Comparison of ENCODE assay signal across 1 cellular context in genomic region chr11:75241036-75241905, GRCh38.
A peak's percentile ranks its signal among the peaks of the same experiment; 100 is the strongest.
TF ChIP-seq lines count a peak whose summit lies in the region.

No MANE protein-coding gene starts in this region.

TF ChIP-seq in HepG2, 621 proteins besides CTCF, POLR2A, EP300 and RAD21 (continued from another document and continues in another):
- TF ChIP-seq LRRFIP1 (CRISPR knock-in tag; conservative IDR thresholded peaks at IDR 0.05), result no peak
- no peak for TF ChIP-seq RCOR2 (CRISPR knock-in tag; IDR thresholded peaks at IDR 0.05)
- no peak for TF ChIP-seq KDM3A (CRISPR knock-in tag; IDR thresholded peaks at IDR 0.05; ENCODE audit: low read depth)
- TF ChIP-seq, protein P1, sequence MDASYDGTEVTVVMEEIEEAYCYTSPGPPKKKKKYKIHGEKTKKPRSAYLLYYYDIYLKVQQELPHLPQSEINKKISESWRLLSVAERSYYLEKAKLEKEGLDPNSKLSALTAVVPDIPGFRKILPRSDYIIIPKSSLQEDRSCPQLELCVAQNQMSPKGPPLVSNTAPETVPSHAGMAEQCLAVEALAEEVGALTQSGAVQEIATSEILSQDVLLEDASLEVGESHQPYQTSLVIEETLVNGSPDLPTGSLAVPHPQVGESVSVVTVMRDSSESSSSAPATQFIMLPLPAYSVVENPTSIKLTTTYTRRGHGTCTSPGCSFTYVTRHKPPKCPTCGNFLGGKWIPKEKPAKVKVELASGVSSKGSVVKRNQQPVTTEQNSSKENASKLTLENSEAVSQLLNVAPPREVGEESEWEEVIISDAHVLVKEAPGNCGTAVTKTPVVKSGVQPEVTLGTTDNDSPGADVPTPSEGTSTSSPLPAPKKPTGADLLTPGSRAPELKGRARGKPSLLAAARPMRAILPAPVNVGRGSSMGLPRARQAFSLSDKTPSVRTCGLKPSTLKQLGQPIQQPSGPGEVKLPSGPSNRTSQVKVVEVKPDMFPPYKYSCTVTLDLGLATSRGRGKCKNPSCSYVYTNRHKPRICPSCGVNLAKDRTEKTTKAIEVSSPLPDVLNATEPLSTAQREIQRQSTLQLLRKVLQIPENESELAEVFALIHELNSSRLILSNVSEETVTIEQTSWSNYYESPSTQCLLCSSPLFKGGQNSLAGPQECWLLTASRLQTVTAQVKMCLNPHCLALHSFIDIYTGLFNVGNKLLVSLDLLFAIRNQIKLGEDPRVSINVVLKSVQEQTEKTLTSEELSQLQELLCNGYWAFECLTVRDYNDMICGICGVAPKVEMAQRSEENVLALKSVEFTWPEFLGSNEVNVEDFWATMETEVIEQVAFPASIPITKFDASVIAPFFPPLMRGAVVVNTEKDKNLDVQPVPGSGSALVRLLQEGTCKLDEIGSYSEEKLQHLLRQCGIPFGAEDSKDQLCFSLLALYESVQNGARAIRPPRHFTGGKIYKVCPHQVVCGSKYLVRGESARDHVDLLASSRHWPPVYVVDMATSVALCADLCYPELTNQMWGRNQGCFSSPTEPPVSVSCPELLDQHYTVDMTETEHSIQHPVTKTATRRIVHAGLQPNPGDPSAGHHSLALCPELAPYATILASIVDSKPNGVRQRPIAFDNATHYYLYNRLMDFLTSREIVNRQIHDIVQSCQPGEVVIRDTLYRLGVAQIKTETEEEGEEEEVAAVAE (CRISPR knock-in tag; IDR thresholded peaks at IDR 0.05; ENCODE audit: borderline replicate concordance), result no peak
- no peak for TF ChIP-seq HNRNPH1 (optimal IDR thresholded peaks at IDR 0.05; ENCODE audit: low read depth, low read length)
- TF ChIP-seq SOX5 (CRISPR knock-in tag; IDR thresholded peaks at IDR 0.05; ENCODE audit: borderline replicate concordance), result no peak
- TF ChIP-seq HOXA3 (CRISPR knock-in tag; IDR thresholded peaks at IDR 0.05), result peak; percentile 89
- TF ChIP-seq, protein P2, sequence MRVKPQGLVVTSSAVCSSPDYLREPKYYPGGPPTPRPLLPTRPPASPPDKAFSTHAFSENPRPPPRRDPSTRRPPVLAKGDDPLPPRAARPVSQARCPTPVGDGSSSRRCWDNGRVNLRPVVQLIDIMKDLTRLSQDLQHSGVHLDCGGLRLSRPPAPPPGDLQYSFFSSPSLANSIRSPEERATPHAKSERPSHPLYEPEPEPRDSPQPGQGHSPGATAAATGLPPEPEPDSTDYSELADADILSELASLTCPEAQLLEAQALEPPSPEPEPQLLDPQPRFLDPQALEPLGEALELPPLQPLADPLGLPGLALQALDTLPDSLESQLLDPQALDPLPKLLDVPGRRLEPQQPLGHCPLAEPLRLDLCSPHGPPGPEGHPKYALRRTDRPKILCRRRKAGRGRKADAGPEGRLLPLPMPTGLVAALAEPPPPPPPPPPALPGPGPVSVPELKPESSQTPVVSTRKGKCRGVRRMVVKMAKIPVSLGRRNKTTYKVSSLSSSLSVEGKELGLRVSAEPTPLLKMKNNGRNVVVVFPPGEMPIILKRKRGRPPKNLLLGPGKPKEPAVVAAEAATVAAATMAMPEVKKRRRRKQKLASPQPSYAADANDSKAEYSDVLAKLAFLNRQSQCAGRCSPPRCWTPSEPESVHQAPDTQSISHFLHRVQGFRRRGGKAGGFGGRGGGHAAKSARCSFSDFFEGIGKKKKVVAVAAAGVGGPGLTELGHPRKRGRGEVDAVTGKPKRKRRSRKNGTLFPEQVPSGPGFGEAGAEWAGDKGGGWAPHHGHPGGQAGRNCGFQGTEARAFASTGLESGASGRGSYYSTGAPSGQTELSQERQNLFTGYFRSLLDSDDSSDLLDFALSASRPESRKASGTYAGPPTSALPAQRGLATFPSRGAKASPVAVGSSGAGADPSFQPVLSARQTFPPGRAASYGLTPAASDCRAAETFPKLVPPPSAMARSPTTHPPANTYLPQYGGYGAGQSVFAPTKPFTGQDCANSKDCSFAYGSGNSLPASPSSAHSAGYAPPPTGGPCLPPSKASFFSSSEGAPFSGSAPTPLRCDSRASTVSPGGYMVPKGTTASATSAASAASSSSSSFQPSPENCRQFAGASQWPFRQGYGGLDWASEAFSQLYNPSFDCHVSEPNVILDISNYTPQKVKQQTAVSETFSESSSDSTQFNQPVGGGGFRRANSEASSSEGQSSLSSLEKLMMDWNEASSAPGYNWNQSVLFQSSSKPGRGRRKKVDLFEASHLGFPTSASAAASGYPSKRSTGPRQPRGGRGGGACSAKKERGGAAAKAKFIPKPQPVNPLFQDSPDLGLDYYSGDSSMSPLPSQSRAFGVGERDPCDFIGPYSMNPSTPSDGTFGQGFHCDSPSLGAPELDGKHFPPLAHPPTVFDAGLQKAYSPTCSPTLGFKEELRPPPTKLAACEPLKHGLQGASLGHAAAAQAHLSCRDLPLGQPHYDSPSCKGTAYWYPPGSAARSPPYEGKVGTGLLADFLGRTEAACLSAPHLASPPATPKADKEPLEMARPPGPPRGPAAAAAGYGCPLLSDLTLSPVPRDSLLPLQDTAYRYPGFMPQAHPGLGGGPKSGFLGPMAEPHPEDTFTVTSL (CRISPR knock-in tag; IDR thresholded peaks at IDR 0.05; ENCODE audit: borderline replicate concordance), result no peak; the same call in 1 of the 2 replicates
- TF ChIP-seq AHR (CRISPR knock-in tag; IDR thresholded peaks at IDR 0.05), result no peak
- TF ChIP-seq, protein P3, sequence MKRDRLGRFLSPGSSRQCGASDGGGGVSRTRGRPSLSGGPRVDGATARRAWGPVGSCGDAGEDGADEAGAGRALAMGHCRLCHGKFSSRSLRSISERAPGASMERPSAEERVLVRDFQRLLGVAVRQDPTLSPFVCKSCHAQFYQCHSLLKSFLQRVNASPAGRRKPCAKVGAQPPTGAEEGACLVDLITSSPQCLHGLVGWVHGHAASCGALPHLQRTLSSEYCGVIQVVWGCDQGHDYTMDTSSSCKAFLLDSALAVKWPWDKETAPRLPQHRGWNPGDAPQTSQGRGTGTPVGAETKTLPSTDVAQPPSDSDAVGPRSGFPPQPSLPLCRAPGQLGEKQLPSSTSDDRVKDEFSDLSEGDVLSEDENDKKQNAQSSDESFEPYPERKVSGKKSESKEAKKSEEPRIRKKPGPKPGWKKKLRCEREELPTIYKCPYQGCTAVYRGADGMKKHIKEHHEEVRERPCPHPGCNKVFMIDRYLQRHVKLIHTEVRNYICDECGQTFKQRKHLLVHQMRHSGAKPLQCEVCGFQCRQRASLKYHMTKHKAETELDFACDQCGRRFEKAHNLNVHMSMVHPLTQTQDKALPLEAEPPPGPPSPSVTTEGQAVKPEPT (CRISPR knock-in tag; IDR thresholded peaks at IDR 0.05; ENCODE audit: low read depth), result no peak
- TF ChIP-seq, protein P4, sequence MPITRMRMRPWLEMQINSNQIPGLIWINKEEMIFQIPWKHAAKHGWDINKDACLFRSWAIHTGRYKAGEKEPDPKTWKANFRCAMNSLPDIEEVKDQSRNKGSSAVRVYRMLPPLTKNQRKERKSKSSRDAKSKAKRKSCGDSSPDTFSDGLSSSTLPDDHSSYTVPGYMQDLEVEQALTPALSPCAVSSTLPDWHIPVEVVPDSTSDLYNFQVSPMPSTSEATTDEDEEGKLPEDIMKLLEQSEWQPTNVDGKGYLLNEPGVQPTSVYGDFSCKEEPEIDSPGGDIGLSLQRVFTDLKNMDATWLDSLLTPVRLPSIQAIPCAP (CRISPR knock-in tag; IDR thresholded peaks at IDR 0.05; ENCODE audit: low read depth), result no peak
- TF ChIP-seq ZNF205 (CRISPR knock-in tag; IDR thresholded peaks at IDR 0.05), result no peak
- no peak for TF ChIP-seq GPN1 (CRISPR knock-in tag; IDR thresholded peaks at IDR 0.05; ENCODE audit: borderline replicate concordance)
- TF ChIP-seq PAF1 (CRISPR knock-in tag; IDR thresholded peaks at IDR 0.05), result no peak
- TF ChIP-seq PBX2 (CRISPR knock-in tag; IDR thresholded peaks at IDR 0.05), result no peak
- no peak for TF ChIP-seq NKX3-1 (CRISPR knock-in tag; IDR thresholded peaks at IDR 0.05)
- TF ChIP-seq BCL3 (CRISPR knock-in tag; IDR thresholded peaks at IDR 0.05), result peak; percentile 77; the same call in 1 of the 2 replicates
- no peak for TF ChIP-seq ZNF543 (CRISPR knock-in tag; IDR thresholded peaks at IDR 0.05)
- no peak for TF ChIP-seq CBFB (CRISPR knock-in tag; IDR thresholded peaks at IDR 0.05)
- peak; percentile 45; the same call in 1 of the 2 replicates for TF ChIP-seq ZNF547 (CRISPR knock-in tag; IDR thresholded peaks at IDR 0.05)
- TF ChIP-seq NFYC (CRISPR knock-in tag; IDR thresholded peaks at IDR 0.05), result no peak
- no peak for TF ChIP-seq SRSF1 (optimal IDR thresholded peaks at IDR 0.05; ENCODE audit: low read depth, low read length)
- TF ChIP-seq FOXJ3 (CRISPR knock-in tag; IDR thresholded peaks at IDR 0.05; ENCODE audit: borderline replicate concordance), result no peak
- peak; percentile 79 for TF ChIP-seq MAX (IDR thresholded peaks at IDR 0.05)
- TF ChIP-seq ZNF224 (CRISPR knock-in tag; IDR thresholded peaks at IDR 0.05), result no peak
- TF ChIP-seq ZNF234 (CRISPR knock-in tag; conservative IDR thresholded peaks at IDR 0.05), result no peak
- TF ChIP-seq CBX5 (CRISPR knock-in tag; IDR thresholded peaks at IDR 0.05; ENCODE audit: borderline replicate concordance), result no peak
- TF ChIP-seq, protein P5, sequence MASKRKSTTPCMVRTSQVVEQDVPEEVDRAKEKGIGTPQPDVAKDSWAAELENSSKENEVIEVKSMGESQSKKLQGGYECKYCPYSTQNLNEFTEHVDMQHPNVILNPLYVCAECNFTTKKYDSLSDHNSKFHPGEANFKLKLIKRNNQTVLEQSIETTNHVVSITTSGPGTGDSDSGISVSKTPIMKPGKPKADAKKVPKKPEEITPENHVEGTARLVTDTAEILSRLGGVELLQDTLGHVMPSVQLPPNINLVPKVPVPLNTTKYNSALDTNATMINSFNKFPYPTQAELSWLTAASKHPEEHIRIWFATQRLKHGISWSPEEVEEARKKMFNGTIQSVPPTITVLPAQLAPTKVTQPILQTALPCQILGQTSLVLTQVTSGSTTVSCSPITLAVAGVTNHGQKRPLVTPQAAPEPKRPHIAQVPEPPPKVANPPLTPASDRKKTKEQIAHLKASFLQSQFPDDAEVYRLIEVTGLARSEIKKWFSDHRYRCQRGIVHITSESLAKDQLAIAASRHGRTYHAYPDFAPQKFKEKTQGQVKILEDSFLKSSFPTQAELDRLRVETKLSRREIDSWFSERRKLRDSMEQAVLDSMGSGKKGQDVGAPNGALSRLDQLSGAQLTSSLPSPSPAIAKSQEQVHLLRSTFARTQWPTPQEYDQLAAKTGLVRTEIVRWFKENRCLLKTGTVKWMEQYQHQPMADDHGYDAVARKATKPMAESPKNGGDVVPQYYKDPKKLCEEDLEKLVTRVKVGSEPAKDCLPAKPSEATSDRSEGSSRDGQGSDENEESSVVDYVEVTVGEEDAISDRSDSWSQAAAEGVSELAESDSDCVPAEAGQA (IDR thresholded peaks at IDR 0.05; ENCODE audit: low read depth), result peak; percentile 30; the same call in 1 of the 2 replicates
- TF ChIP-seq, protein P5 (CRISPR knock-in tag; IDR thresholded peaks at IDR 0.05; ENCODE audit: borderline replicate concordance), result no peak
- no peak for TF ChIP-seq KDM1A (CRISPR knock-in tag; IDR thresholded peaks at IDR 0.05)
